ENCODE assay signal across 8 cellular contexts in the genomic region with DNA sequence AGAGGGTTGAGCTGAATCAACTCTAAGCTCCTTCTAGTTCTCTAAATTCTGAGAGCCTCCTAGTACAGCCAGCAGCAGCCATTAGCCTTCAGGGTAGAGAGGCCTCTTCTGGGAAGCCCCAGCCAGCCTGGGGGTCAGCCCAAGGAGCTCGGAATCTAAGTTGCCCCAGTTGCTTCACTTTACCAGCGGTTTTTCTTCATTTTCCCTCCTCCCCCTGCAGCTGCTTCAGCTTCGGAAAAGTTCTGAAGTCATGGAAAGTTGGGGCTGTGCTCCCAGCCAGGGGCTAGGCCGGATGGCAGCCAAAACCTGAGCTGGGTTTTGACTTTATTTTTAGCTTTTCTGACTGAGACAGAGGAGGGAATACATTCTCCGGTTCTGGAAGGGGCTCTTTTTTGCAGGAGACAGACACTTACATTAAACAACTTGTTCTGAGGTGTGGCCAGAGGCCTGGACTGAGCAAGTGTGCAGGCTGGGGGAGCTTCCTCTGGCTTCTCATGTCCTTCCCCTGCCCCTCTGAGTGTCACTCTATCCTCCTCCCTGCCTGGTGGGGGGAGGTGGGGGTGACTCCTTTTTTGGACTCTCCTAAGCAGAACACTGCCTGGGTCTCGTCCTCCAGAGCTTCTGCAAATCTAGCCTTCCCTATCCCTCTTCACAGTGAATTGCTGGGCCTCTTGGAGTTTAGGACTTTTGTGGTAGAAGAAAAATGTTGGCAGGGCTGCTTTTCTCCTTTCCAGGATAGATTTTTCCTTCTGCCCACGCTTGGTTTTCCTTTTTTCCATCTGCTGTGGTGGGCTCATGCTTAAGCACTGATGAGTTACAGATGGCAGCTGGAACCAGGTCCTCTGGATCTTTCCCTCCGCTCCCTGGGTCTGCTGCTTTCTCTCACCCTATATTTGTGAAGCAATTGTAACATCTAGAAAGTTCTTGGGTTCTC. TPM values are rescaled to one million over a fixed set of nuclear protein-coding genes. Genes with fewer than 3 reads are reported as not detected.
DNase-seq lines count a peak whose midpoint lies in the region; ATAC-seq and TF ChIP-seq lines count a peak whose summit lies in the region.

No MANE protein-coding gene starts in this region.

- ATAC-seq in GM19023 (IDR thresholded peaks at IDR 0.05; ENCODE audit: unreplicated experiment) (no peak), HG03460 (IDR thresholded peaks at IDR 0.05; ENCODE audit: unreplicated experiment) (no peak), HG03439 (IDR thresholded peaks at IDR 0.05; ENCODE audit: unreplicated experiment) (no peak), GM18861 (IDR thresholded peaks at IDR 0.05; ENCODE audit: unreplicated experiment) (no peak)

- no peak for TF ChIP-seq CTCF in fibroblast of pulmonary artery (IDR thresholded peaks at IDR 0.05; ENCODE audit: low read length, missing control alignments)
- TF ChIP-seq CTCF in progenitor cell of endocrine pancreas (IDR thresholded peaks at IDR 0.05; ENCODE audit: unreplicated experiment) = no peak

- peak overlapping the region; percentile 84 for H3K9ac ChIP-seq in SK-N-MC (ENCODE audit: insufficient read length)

- H3K27ac Mint-ChIP-seq in progenitor cell of endocrine pancreas = peak overlapping the region; percentile 98

- in situ Hi-C loops in Caki2 (cut with HindIII; ENCODE audit: low pct_unique_long_range_greater_than_20kb, low sequenced_read_pairs) = no loop called here

- peaks cover 25% of the 10 kb centered on the region for H3K36me3 ChIP-seq in SK-N-MC (ENCODE audit: insufficient read depth, low read length)

- no peaks in the 10 kb centered on the region for H3K9me3 Mint-ChIP-seq in progenitor cell of endocrine pancreas (ENCODE audit: low read depth)

- peaks cover 10% of the 10 kb centered on the region for H3K36me3 Mint-ChIP-seq in progenitor cell of endocrine pancreas (ENCODE audit: insufficient read depth)

- H3K27me3 Mint-ChIP-seq in progenitor cell of endocrine pancreas = no peaks in the 10 kb centered on the region

- H3K9me3 ChIP-seq in SK-N-MC (ENCODE audit: low read depth, low read length) = no peaks in the 10 kb centered on the region

- H3K4me3 ChIP-seq in SK-N-MC = peak overlapping the region; percentile 69
- H3K4me3 ChIP-seq in fibroblast of pulmonary artery (replicated peaks; ENCODE audit: low read depth, low read length) = peak overlapping the region; percentile 27

- no peak overlapping the region for H3K4me3 Mint-ChIP-seq in progenitor cell of endocrine pancreas (ENCODE audit: low read depth)

- H3K4me1 Mint-ChIP-seq in progenitor cell of endocrine pancreas (ENCODE audit: low read depth) = peaks cover 16% of the 10 kb centered on the region

- peak overlapping the region; percentile 98 for H3K27ac ChIP-seq in SK-N-MC

- DNase-seq in Caki2 (ENCODE audit: low read depth) (peak; percentile 9), SK-N-MC (ENCODE audit: low read depth, low spot score) (no peak), fibroblast of pulmonary artery (ENCODE audit: low read depth) (peak; percentile 84), progenitor cell of endocrine pancreas (ENCODE audit: low spot score, unreplicated experiment) (no peak)

RNA-seq across cellular contexts. Expression of a gene that starts 14.5 kb away (rescaled TPM):
- 652 and 715 TPM in 2 replicates for total RNA-seq in Caki2 (2014; rRNA removed; shearing (Covaris generic); ENCODE audit: low replicate concordance)
- total RNA-seq in progenitor cell of endocrine pancreas = 83.5 and 92.7 TPM in 2 replicates

RNA-seq across cellular contexts. Expression of a gene that starts 24.4 kb away (rescaled TPM):
- total RNA-seq in Caki2 (2014; rRNA removed; shearing (Covaris generic); ENCODE audit: low replicate concordance) = 1.9 and 2.0 TPM in 2 replicates
- total RNA-seq in progenitor cell of endocrine pancreas = 2.1 and 3.7 TPM in 2 replicates

RNA-seq across cellular contexts. Expression of a gene that starts 46.8 kb away (rescaled TPM):
- total RNA-seq in Caki2 (2014; rRNA removed; shearing (Covaris generic); ENCODE audit: low replicate concordance) = 0.64 and 2.0 TPM in 2 replicates
- 112 and 113 TPM in 2 replicates for total RNA-seq in progenitor cell of endocrine pancreas

Comparison
In these comparisons a context has a peak if more than half of its experiments do, and no peak if none do; other contexts are left out.
1. DNase-seq: peak in Caki2 (single experiment) and fibroblast of pulmonary artery (single experiment); none in SK-N-MC (single experiment) and progenitor cell of endocrine pancreas (single experiment).
2. RNA of a gene that starts 46.8 kb away (total RNA-seq): 112 to 113 TPM in progenitor cell of endocrine pancreas; 0.64 to 2.0 TPM in Caki2; every median in the first group is over 10 times any median in the second.